ENCODE assay signal across 1 cellular context in genomic region chr17:41548844-41549595, GRCh38.
TF ChIP-seq lines count a peak whose summit lies in the region.

No MANE protein-coding gene starts in this region.

TF ChIP-seq in K562, 482 proteins besides CTCF, POLR2A, EP300 and RAD21 (continues in another document):
- TF ChIP-seq KLF1 (tag; IDR thresholded peaks at IDR 0.05) (peak; percentile 27; the same call in 1 of the 2 replicates), GTF2E2 (tag; IDR thresholded peaks at IDR 0.05) (no peak), SRSF3 (IDR thresholded peaks at IDR 0.05; ENCODE audit: insufficient read depth, low read length) (no peak), NCOA1 (IDR thresholded peaks at IDR 0.05; ENCODE audit: low read depth) (0 out of 2 replicates have a peak, but pooled peaks have one; percentile 3), NR2F6 (CRISPR knock-in tag; IDR thresholded peaks at IDR 0.05) (no peak), BRD9 (IDR thresholded peaks at IDR 0.05; ENCODE audit: low read depth, partially characterized antibody) (peak; percentile 87), THRAP3 (IDR thresholded peaks at IDR 0.05; ENCODE audit: borderline replicate concordance) (no peak), FOXP1 (CRISPR knock-in tag; IDR thresholded peaks at IDR 0.05) (no peak), NFRKB (IDR thresholded peaks at IDR 0.05; ENCODE audit: low read depth) (no peak), ZFP36 (IDR thresholded peaks at IDR 0.05; ENCODE audit: low read depth, low read length, partially characterized antibody) (peak; percentile 78), ESRRA (IDR thresholded peaks at IDR 0.05; ENCODE audit: borderline replicate concordance, low read depth) (peak; percentile 71; the same call in 1 of the 2 replicates), SAP30 (IDR thresholded peaks at IDR 0.05; ENCODE audit: borderline replicate concordance, insufficient read depth, low read depth, low read length, poor library complexity, severe bottlenecking) (no peak), NR2C1 (IDR thresholded peaks at IDR 0.05) (no peak), NR2C1 (tag; IDR thresholded peaks at IDR 0.05) (no peak), PRDM10 (IDR thresholded peaks at IDR 0.05; ENCODE audit: partially characterized antibody) (peak; percentile 44), HDAC3 (IDR thresholded peaks at IDR 0.05; ENCODE audit: borderline replicate concordance, partially characterized antibody) (no peak), ZNF766 (CRISPR knock-in tag; conservative IDR thresholded peaks at IDR 0.05) (peak; percentile 88), TOE1 (IDR thresholded peaks at IDR 0.05; ENCODE audit: borderline replicate concordance) (0 out of 2 replicates have a peak, but pooled peaks have one; percentile 48), TOE1 (CRISPR knock-in tag; IDR thresholded peaks at IDR 0.05; ENCODE audit: borderline replicate concordance, low read depth) (no peak), POLR2B (IDR thresholded peaks at IDR 0.05; ENCODE audit: low read depth, partially characterized antibody) (no peak), ZNF695 (CRISPR knock-in tag; IDR thresholded peaks at IDR 0.05) (no peak), BCOR (IDR thresholded peaks at IDR 0.05) (peak; percentile 45; the same call in 1 of the 2 replicates), FOSL1 (tag; conservative IDR thresholded peaks at IDR 0.05) (no peak), XRCC4 (IDR thresholded peaks at IDR 0.05; ENCODE audit: extremely low read depth, insufficient read depth, insufficient read length) (no peak), CEBPG (CRISPR knock-in tag; IDR thresholded peaks at IDR 0.05) (no peak), CEBPG (tag; conservative IDR thresholded peaks at IDR 0.05 in 1 of 2, IDR thresholded peaks at IDR 0.05 in 1 of 2) (no peak), TFAP4 (CRISPR knock-in tag; IDR thresholded peaks at IDR 0.05; ENCODE audit: borderline replicate concordance) (peak; percentile 71), ARID2 (IDR thresholded peaks at IDR 0.05) (peak; percentile 59; the same call in 1 of the 2 replicates), FOXA3 (CRISPR knock-in tag; conservative IDR thresholded peaks at IDR 0.05 in 1 of 2, IDR thresholded peaks at IDR 0.05 in 1 of 2) (no peak), SIX5 (IDR thresholded peaks at IDR 0.05; ENCODE audit: borderline replicate concordance in 1 of 2, insufficient read depth in 1 of 2, low read depth in 1 of 2, low read length in 2 of 2) (no peak), NUFIP1 (IDR thresholded peaks at IDR 0.05; ENCODE audit: partially characterized antibody) (no peak), ZNF75A (CRISPR knock-in tag; IDR thresholded peaks at IDR 0.05) (no peak), FOXJ2 (tag; IDR thresholded peaks at IDR 0.05) (no peak), TCF7L2 (IDR thresholded peaks at IDR 0.05; ENCODE audit: low read depth, low read length) (no peak), MCM5 (IDR thresholded peaks at IDR 0.05; ENCODE audit: low read depth) (no peak), PHB2 (IDR thresholded peaks at IDR 0.05; ENCODE audit: low read depth) (no peak), RCOR1 (IDR thresholded peaks at IDR 0.05; ENCODE audit: borderline replicate concordance in 1 of 2, low read depth in 2 of 2, low read length in 2 of 2) (peak in 1 of 2 experiments; percentile 67; a peak in 1 of 4 replicates), ARHGAP35 (IDR thresholded peaks at IDR 0.05; ENCODE audit: partially characterized antibody) (no peak), ZZZ3 (IDR thresholded peaks at IDR 0.05) (no peak), KLF16 (IDR thresholded peaks at IDR 0.05) (peak; percentile 53; the same call in 1 of the 2 replicates), CTCFL (IDR thresholded peaks at IDR 0.05; ENCODE audit: borderline replicate concordance, insufficient read depth, low read depth, low read length, poor library complexity, severe bottlenecking) (peak; percentile 63), ELF2 (CRISPR knock-in tag; IDR thresholded peaks at IDR 0.05) (peak; percentile 63; the same call in 1 of the 2 replicates), ZNF347 (CRISPR knock-in tag; IDR thresholded peaks at IDR 0.05; ENCODE audit: low read depth) (0 out of 2 replicates have a peak, but pooled peaks have one; percentile 52), HIVEP1 (CRISPR knock-in tag; IDR thresholded peaks at IDR 0.05) (no peak), ZNF134 (CRISPR knock-in tag; conservative IDR thresholded peaks at IDR 0.05) (no peak), AFF4 (CRISPR knock-in tag; IDR thresholded peaks at IDR 0.05) (peak; percentile 47; the same call in 1 of the 2 replicates), PRPF4 (IDR thresholded peaks at IDR 0.05; ENCODE audit: insufficient read depth, low read depth, low read length, poor library complexity, severe bottlenecking) (no peak), ZNF121 (CRISPR knock-in tag; conservative IDR thresholded peaks at IDR 0.05) (no peak), BHLHE40 (IDR thresholded peaks at IDR 0.05; ENCODE audit: low read length) (0 out of 2 replicates have a peak, but pooled peaks have one; percentile 30), MAFK (IDR thresholded peaks at IDR 0.05; ENCODE audit: low read length) (no peak), TRIM28 (IDR thresholded peaks at IDR 0.05) (0 out of 2 replicates have a peak, but pooled peaks have one; percentile 25)
- TF ChIP-seq, protein P1, sequence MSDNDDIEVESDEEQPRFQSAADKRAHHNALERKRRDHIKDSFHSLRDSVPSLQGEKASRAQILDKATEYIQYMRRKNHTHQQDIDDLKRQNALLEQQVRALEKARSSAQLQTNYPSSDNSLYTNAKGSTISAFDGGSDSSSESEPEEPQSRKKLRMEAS (CRISPR knock-in tag; IDR thresholded peaks at IDR 0.05): no peak
- TF ChIP-seq, protein P2, sequence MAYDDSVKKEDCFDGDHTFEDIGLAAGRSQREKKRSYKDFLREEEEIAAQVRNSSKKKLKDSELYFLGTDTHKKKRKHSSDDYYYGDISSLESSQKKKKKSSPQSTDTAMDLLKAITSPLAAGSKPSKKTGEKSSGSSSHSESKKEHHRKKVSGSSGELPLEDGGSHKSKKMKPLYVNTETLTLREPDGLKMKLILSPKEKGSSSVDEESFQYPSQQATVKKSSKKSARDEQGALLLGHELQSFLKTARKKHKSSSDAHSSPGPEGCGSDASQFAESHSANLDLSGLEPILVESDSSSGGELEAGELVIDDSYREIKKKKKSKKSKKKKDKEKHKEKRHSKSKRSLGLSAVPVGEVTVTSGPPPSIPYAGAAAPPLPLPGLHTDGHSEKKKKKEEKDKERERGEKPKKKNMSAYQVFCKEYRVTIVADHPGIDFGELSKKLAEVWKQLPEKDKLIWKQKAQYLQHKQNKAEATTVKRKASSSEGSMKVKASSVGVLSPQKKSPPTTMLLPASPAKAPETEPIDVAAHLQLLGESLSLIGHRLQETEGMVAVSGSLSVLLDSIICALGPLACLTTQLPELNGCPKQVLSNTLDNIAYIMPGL (CRISPR knock-in tag; IDR thresholded peaks at IDR 0.05): 0 out of 2 replicates have a peak, but pooled peaks have one; percentile 24
- TF ChIP-seq, protein P3, sequence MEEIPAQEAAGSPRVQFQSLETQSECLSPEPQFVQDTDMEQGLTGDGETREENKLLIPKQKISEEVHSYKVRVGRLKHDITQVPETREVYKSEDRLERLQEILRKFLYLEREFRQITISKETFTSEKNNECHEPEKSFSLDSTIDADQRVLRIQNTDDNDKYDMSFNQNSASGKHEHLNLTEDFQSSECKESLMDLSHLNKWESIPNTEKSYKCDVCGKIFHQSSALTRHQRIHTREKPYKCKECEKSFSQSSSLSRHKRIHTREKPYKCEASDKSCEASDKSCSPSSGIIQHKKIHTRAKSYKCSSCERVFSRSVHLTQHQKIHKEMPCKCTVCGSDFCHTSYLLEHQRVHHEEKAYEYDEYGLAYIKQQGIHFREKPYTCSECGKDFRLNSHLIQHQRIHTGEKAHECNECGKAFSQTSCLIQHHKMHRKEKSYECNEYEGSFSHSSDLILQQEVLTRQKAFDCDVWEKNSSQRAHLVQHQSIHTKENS (CRISPR knock-in tag; IDR thresholded peaks at IDR 0.05): no peak
- TF ChIP-seq, protein P4, sequence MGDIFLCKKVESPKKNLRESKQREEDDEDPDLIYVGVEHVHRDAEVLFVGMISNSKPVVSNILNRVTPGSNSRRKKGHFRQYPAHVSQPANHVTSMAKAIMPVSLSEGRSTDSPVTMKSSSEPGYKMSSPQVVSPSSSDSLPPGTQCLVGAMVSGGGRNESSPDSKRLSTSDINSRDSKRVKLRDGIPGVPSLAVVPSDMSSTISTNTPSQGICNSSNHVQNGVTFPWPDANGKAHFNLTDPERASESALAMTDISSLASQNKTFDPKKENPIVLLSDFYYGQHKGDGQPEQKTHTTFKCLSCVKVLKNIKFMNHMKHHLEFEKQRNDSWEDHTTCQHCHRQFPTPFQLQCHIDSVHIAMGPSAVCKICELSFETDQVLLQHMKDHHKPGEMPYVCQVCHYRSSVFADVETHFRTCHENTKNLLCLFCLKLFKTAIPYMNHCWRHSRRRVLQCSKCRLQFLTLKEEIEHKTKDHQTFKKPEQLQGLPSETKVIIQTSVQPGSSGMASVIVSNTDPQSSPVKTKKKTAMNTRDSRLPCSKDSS (IDR thresholded peaks at IDR 0.05; ENCODE audit: low read depth, partially characterized antibody): no peak
